Comparison of ENCODE assay signal across 8 cellular contexts in genomic region chr20:36717657-36718056, GRCh38. TPM values are rescaled to one million over a fixed set of nuclear protein-coding genes. Genes with fewer than 3 reads are reported as not detected.
DNase-seq lines count a peak whose midpoint lies in the region; ATAC-seq and TF ChIP-seq lines count a peak whose summit lies in the region.

No MANE protein-coding gene starts in this region.

- H3K4me3 ChIP-seq in BE2C (ENCODE audit: low read depth, low read length) (no peak overlapping the region), WERI-Rb-1 (ENCODE audit: low read depth, low read length) (no peak overlapping the region), lower leg skin (ENCODE audit: low read depth, poor library complexity, severe bottlenecking) (no peak overlapping the region)

- H3K27me3 ChIP-seq in BE2C (no peaks in the 10 kb centered on the region), WERI-Rb-1 (ENCODE audit: insufficient read depth, low read depth, severe bottlenecking) (no peaks in the 10 kb centered on the region)

- no peak for TF ChIP-seq POLR2A in lower leg skin (IDR thresholded peaks at IDR 0.05)

- H3K9me3 ChIP-seq in BE2C = no peaks in the 10 kb centered on the region
- no peaks in the 10 kb centered on the region for H3K9me3 ChIP-seq in WERI-Rb-1 (ENCODE audit: severe bottlenecking)

- peak; percentile 31 for ATAC-seq in left colon
- ATAC-seq in GM21576 (IDR thresholded peaks at IDR 0.05; ENCODE audit: unreplicated experiment) = no peak

- TF ChIP-seq CTCF in BE2C (IDR thresholded peaks at IDR 0.05; ENCODE audit: low read depth, low read length) (peak; percentile 67), GM20000 (IDR thresholded peaks at IDR 0.05; ENCODE audit: extremely low read depth, missing control alignments) (peak; percentile 13), WERI-Rb-1 (IDR thresholded peaks at IDR 0.05; ENCODE audit: low read depth, low read length) (peak; percentile 60), lower leg skin (IDR thresholded peaks at IDR 0.05) (no peak)

- DNase-seq in BE2C (peak; percentile 32), GM20000 (ENCODE audit: low spot score) (no peak), WERI-Rb-1 (peak; percentile 50), left colon (no peak), DMS79 treated with DMSO at 0.1 percent for 48 hours (lab: John Stamatoyannopoulos, UW) (no peak), lower leg skin (ENCODE audit: low spot score in 2 of 2) (no peak), amniotic stem cell (lab: John Stamatoyannopoulos, UW) (no peak)

- WGBS in lower leg skin, 2 donors = 88 to 93% methylated on average over 2 of the region's 2 CpGs

- H3K4me1 ChIP-seq in BE2C = no peaks in the 10 kb centered on the region

- no peaks in the 10 kb centered on the region for H3K36me3 ChIP-seq in BE2C
- peaks cover 8% of the 10 kb centered on the region for H3K36me3 ChIP-seq in WERI-Rb-1

- no peak overlapping the region for H3K27ac ChIP-seq in WERI-Rb-1

- intact Hi-C loops in left colon (cut with DNase I, micrococcal nuclease) (no loop called here), lower leg skin (cut with DNase I; ENCODE audit: low total_unique reads) (no loop called here)

RNA-seq across cellular contexts. Expression of gene NDRG3, which starts 28.2 kb away (rescaled TPM):
- polyA plus RNA-seq in BE2C (2012; ENCODE audit: insufficient read depth, insufficient read length, low read depth) = 20.3 TPM
- total RNA-seq in left colon (10 to 100 TPM; 29.1 to 32.7 TPM), lower leg skin (10 to 100 TPM; 16.6 to 21.8 (median 19.8) TPM)

RNA-seq across cellular contexts. Expression of gene DSN1, which starts 55.9 kb away (rescaled TPM):
- 3.9 TPM for polyA plus RNA-seq in BE2C (2012; ENCODE audit: insufficient read depth, insufficient read length, low read depth)
- total RNA-seq in left colon = 1 to 10 TPM; 6.3 to 6.8 TPM
- 10 to 100 TPM in 1 of 4 donors, 1 to 10 TPM in 3; 7.9 to 11.6 (median 9.0) TPM for total RNA-seq in lower leg skin

Comparison
In these comparisons a context has a peak if more than half of its experiments do, and no peak if none do; other contexts are left out.
1. DNase-seq: peak in BE2C (single experiment) and WERI-Rb-1 (single experiment); none in GM20000 (single experiment), left colon (0 of 2), DMS79 treated with DMSO at 0.1 percent for 48 hours (single experiment), lower leg skin (0 of 2) and amniotic stem cell (single experiment).
2. CTCF ChIP-seq: peak in BE2C (single experiment), GM20000 (single experiment) and WERI-Rb-1 (single experiment); none in lower leg skin (0 of 3).